In genomic region chr21:42107881-42108553, GRCh38 we compare ENCODE assay signal across 8 cellular contexts. TPM values are rescaled to one million over a fixed set of nuclear protein-coding genes. Genes with fewer than 3 reads are reported as not detected.
A peak's percentile ranks its signal among the peaks of the same experiment; 100 is the strongest.
DNase-seq lines count a peak whose midpoint lies in the region; ATAC-seq and TF ChIP-seq lines count a peak whose summit lies in the region.

No MANE protein-coding gene starts in this region.

- peaks cover 6% of the 10 kb centered on the region for H3K4me1 Mint-ChIP-seq in CD4-positive, alpha-beta T cell (ENCODE audit: low read depth)
- peaks cover 12% of the 10 kb centered on the region for H3K4me1 Mint-ChIP-seq in neural crest cell

- peak; percentile 42 to 73 (median 64) for DNase-seq in CD4-positive, alpha-beta T cell
- DNase-seq in NCI-H774 (lab: John Stamatoyannopoulos, UW) (peak; percentile 30), epidermal melanocyte (ENCODE audit: insufficient read length, low spot score) (peak; percentile 89), neural crest cell (ENCODE audit: low read depth, low spot score) (peak; percentile 59)
- peak; percentile 32 to 44 (median 41) for DNase-seq in activated CD8-positive, alpha-beta memory T cell treated with anti-CD3 and anti-CD28 coated beads for 48 hours (ENCODE audit: low read depth in 2 of 3, low spot score in 2 of 3)

- POLR2A ChIA-PET in CD4-positive, alpha-beta T cell (lab: Charles Lee), result interaction anchor here (0.9 to 3.9 kb wide), 15 partner anchors 9 to 291 kb away, joined by 3 to 49 read pairs (median 6); partner anchors contain the start of genes PRDM15 and ZBTB21

- ATAC-seq in CD4-positive, alpha-beta T cell (ENCODE audit: poor library complexity), result peak; percentile 95
- ATAC-seq in GM19397 (IDR thresholded peaks at IDR 0.05; ENCODE audit: unreplicated experiment) (peak; percentile 80), HG03442 (IDR thresholded peaks at IDR 0.05; ENCODE audit: unreplicated experiment) (peak; percentile 57)

- TF ChIP-seq CTCF in CD4-positive, alpha-beta T cell (IDR thresholded peaks at IDR 0.05), result peak; percentile 88
- TF ChIP-seq CTCF in neural crest cell (conservative IDR thresholded peaks at IDR 0.05), result peak; percentile 76

- CTCF ChIA-PET in CD4-positive, alpha-beta T cell (lab: Charles Lee), result interaction anchor here (0.6 to 2.8 kb wide), 21 partner anchors 8 to 291 kb away, joined by 3 to 25 read pairs (median 4); partner anchors contain the start of gene ZBTB21

- intact Hi-C loops in CD4-positive, alpha-beta T cell (cut with DNase I, micrococcal nuclease), result loop anchor here (1.0 to 5.0 kb wide), 7 partner anchors 19 to 291 kb away; no protein-coding TSS in a partner anchor

- no peaks in the 10 kb centered on the region for H3K27me3 ChIP-seq in CD4-positive, alpha-beta T cell (ENCODE audit: control insufficient read depth, insufficient read depth, low read length)

- H3K9me3 Mint-ChIP-seq in CD4-positive, alpha-beta T cell, result no peaks in the 10 kb centered on the region
- H3K9me3 Mint-ChIP-seq in neural crest cell, result no peaks in the 10 kb centered on the region

- no peaks in the 10 kb centered on the region for H3K36me3 Mint-ChIP-seq in CD4-positive, alpha-beta T cell (ENCODE audit: low read depth)
- H3K36me3 Mint-ChIP-seq in neural crest cell (ENCODE audit: low read depth), result no peaks in the 10 kb centered on the region

- H3K27ac ChIP-seq in CD4-positive, alpha-beta T cell (ENCODE audit: low read depth, low read length), result no peak overlapping the region
- H3K27ac ChIP-seq in temporal lobe (ENCODE audit: low read depth, low read length), result peak overlapping the region; percentile 57

- peak overlapping the region; percentile 75 for H3K4me3 Mint-ChIP-seq in CD4-positive, alpha-beta T cell
- no peak overlapping the region for H3K4me3 Mint-ChIP-seq in neural crest cell

- no peaks in the 10 kb centered on the region for H3K27me3 Mint-ChIP-seq in CD4-positive, alpha-beta T cell
- H3K27me3 Mint-ChIP-seq in neural crest cell (ENCODE audit: low read depth), result peaks cover 5% of the 10 kb centered on the region

- peak overlapping the region; percentile 69 for H3K27ac Mint-ChIP-seq in CD4-positive, alpha-beta T cell
- H3K27ac Mint-ChIP-seq in neural crest cell (ENCODE audit: unreplicated experiment), result no peak overlapping the region

- H3K9me3 ChIP-seq in CD4-positive, alpha-beta T cell (ENCODE audit: control insufficient read depth, low read length), result no peaks in the 10 kb centered on the region

RNA-seq across cellular contexts. Expression of gene UMODL1, which starts 36.9 kb away (rescaled TPM):
- total RNA-seq in CD4-positive, alpha-beta T cell, result under 1 TPM; 0.42 to 0.49 TPM
- total RNA-seq in neural crest cell, result not detected in 2 replicates
- not detected for total RNA-seq in temporal lobe

Comparison
In these comparisons a context has a peak if more than half of its experiments do, and no peak if none do; other contexts are left out.
1. DNase-seq: peak in every context shown above with its lines; median percentile 89 in epidermal melanocyte; 64 in CD4-positive, alpha-beta T cell; 59 in neural crest cell; 41 in activated CD8-positive, alpha-beta memory T cell treated with anti-CD3 and anti-CD28 coated beads for 48 hours; 30 in NCI-H774.